In genomic region chrX:48433713-48434112, GRCh38 we compare ENCODE assay signal across 16 cellular contexts. TPM values are rescaled to one million over a fixed set of nuclear protein-coding genes. Genes with fewer than 3 reads are reported as not detected.
"Had no signal": no experiment of that assay in that cellular context is flagged by ENCODE, and none has a peak within 500 bp of the region (broad histone marks: within the 10 kb centered on the region; RNA-seq: fewer than 3 reads in every experiment).

No MANE protein-coding gene starts in this region.

RNA-seq across cellular contexts. Expression of gene SSX4B, which starts 22.0 kb away (rescaled TPM):
- total RNA-seq: activated naive CD4-positive, alpha-beta T cell treated with anti-CD3 and anti-CD28 coated beads, Interleukin-2, amount 50 U/mL, for 72 hours; bronchial epithelial cell; dermis microvascular lymphatic vessel endothelial cell; esophagus squamous epithelium; glomerular endothelial cell; heart right ventricle; left lung; lower lobe of right lung; natural killer cell treated with Interleukin-12 subunit alpha and Interleukin-12 subunit beta and Interleukin-15 and Interleukin-18, amount 100 ng/mL, for 72 hours; omental fat pad; pulmonary artery endothelial cell; right atrium auricular region; smooth muscle cell; uterus had no signal
- polyA plus RNA-seq: adipose tissue, heart right ventricle, smooth muscle cell, thymus had no signal

RNA-seq across cellular contexts. Expression of gene SSX4, which starts 50.4 kb away (rescaled TPM):
- total RNA-seq: activated naive CD4-positive, alpha-beta T cell treated with anti-CD3 and anti-CD28 coated beads, Interleukin-2, amount 50 U/mL, for 72 hours; bronchial epithelial cell; dermis microvascular lymphatic vessel endothelial cell; esophagus squamous epithelium; glomerular endothelial cell; heart right ventricle; left lung; lower lobe of right lung; natural killer cell treated with Interleukin-12 subunit alpha and Interleukin-12 subunit beta and Interleukin-15 and Interleukin-18, amount 100 ng/mL, for 72 hours; omental fat pad; pulmonary artery endothelial cell; right atrium auricular region; smooth muscle cell; uterus had no signal
- polyA plus RNA-seq: adipose tissue, heart right ventricle, smooth muscle cell had no signal
